Comparison of ENCODE assay signal across 8 cellular contexts in the genomic region with DNA sequence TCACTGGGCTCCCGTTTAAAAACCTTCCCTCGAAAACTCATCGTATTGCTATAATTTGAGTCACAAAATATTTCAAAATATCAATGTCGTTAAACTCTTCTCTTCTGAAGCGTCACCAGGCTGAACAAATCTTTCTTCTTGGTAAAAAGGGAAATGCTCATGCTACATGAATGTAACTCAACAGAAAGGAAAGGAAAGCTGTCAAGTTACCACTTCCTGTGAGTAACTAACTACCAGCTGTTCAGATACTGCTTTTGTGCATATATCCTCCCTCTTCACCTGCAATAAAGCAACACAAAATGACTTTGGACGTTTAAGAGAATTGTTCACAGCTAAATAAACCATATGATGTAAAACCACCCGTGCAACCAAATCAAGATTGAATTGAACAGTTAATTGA.
DNase-seq lines count a peak whose midpoint lies in the region; ATAC-seq and TF ChIP-seq lines count a peak whose summit lies in the region.

No MANE protein-coding gene starts in this region.

- H2BK5ac ChIP-seq in mesenchymal stem cell (ENCODE audit: low read depth, low read length, poor library complexity, severe bottlenecking) = no peak overlapping the region

- H3K18ac ChIP-seq in mesenchymal stem cell (ENCODE audit: low read depth in 1 of 2, low read length in 2 of 2) = peak overlapping the region in 1 of 2 experiments; percentile 33

- H3K4me1 Mint-ChIP-seq in CD8-positive, alpha-beta memory T cell = peaks cover 80 to 95% (median 94%) of the 10 kb centered on the region in 3 donors

- peaks cover 0 to 29% (median 8%) of the 10 kb centered on the region in 3 donors for H3K36me3 Mint-ChIP-seq in CD8-positive, alpha-beta memory T cell

- H3K4ac ChIP-seq in mesenchymal stem cell (ENCODE audit: low read depth in 1 of 2, low read length in 2 of 2) = no peak overlapping the region

- peak overlapping the region; percentile 65 for H3K4me3 ChIP-seq in CD8-positive, alpha-beta memory T cell (ENCODE audit: low read length)
- H3K4me3 ChIP-seq in WI38 (ENCODE audit: low read depth, low read length) (peak overlapping the region; percentile 58), mesenchymal stem cell (ENCODE audit: insufficient read depth in 1 of 2, low read depth in 1 of 2, low read length in 2 of 2) (no peak overlapping the region)

- H2AFZ ChIP-seq in mesenchymal stem cell (ENCODE audit: low read depth, low read length) = no peak overlapping the region

- no peak overlapping the region for H3K23ac ChIP-seq in mesenchymal stem cell (ENCODE audit: low read length in 2 of 2)

- TF ChIP-seq CTCF in WI38 (IDR thresholded peaks at IDR 0.05; ENCODE audit: low read depth, low read length) = no peak

- H3K36me3 ChIP-seq in CD8-positive, alpha-beta memory T cell (ENCODE audit: insufficient read depth, low read length) = no peaks in the 10 kb centered on the region
- peaks cover 0 to 25% of the 10 kb centered on the region in 2 experiments for H3K36me3 ChIP-seq in mesenchymal stem cell (ENCODE audit: control insufficient read depth in 1 of 2, insufficient read depth in 2 of 2, low read depth in 1 of 2, low read length in 2 of 2)

- H3K79me1 ChIP-seq in mesenchymal stem cell (replicated peaks; ENCODE audit: low read length, poor library complexity, severe bottlenecking) = peaks cover 10% of the 10 kb centered on the region

- no peaks in the 10 kb centered on the region for H3K9me3 Mint-ChIP-seq in CD8-positive, alpha-beta memory T cell

- no peaks in the 10 kb centered on the region for H3K27me3 ChIP-seq in CD8-positive, alpha-beta memory T cell (ENCODE audit: insufficient read depth, low read length, poor library complexity, severe bottlenecking)
- no peaks in the 10 kb centered on the region for H3K27me3 ChIP-seq in mesenchymal stem cell (ENCODE audit: control insufficient read depth in 1 of 2, insufficient read depth in 1 of 2, low read length in 2 of 2)

- H3K9ac ChIP-seq in mesenchymal stem cell (ENCODE audit: low read length) = no peak overlapping the region

- H3K4me3 Mint-ChIP-seq in CD8-positive, alpha-beta memory T cell = peak overlapping the region; percentile 87 to 93 (median 89)

- H3K4me1 ChIP-seq in CD8-positive, alpha-beta memory T cell (ENCODE audit: insufficient read depth, low read length) = peaks cover 74% of the 10 kb centered on the region
- peaks cover 5% of the 10 kb centered on the region for H3K4me1 ChIP-seq in mesenchymal stem cell (ENCODE audit: control insufficient read depth, insufficient read depth, low read depth, low read length)

- DNase-seq in CD8-positive, alpha-beta memory T cell = peak in 2 of 5 donors; percentile 53 to 77
- DNase-seq in mesenchymal stem cell (peak; percentile 73), superior temporal gyrus (ENCODE audit: extremely low spot score) (no peak), DMS114 treated with DMSO at 0.1 percent for 48 hours (lab: John Stamatoyannopoulos, UW; ENCODE audit: unreplicated experiment) (no peak), NCI-H1417 (lab: John Stamatoyannopoulos, UW) (no peak)

- H3K4me2 ChIP-seq in mesenchymal stem cell (ENCODE audit: low read length, poor library complexity, severe bottlenecking) = peak overlapping the region; percentile 7

- peak overlapping the region; percentile 22 for H3K27ac ChIP-seq in CD8-positive, alpha-beta memory T cell (ENCODE audit: low read depth, low read length)
- H3K27ac ChIP-seq in mesenchymal stem cell (ENCODE audit: low read length, poor library complexity, severe bottlenecking) = peak overlapping the region; percentile 66

- WGBS in mesenchymal stem cell = 16% methylated on average over 7 of the region's 7 CpGs

- no peak overlapping the region for H4K91ac ChIP-seq in mesenchymal stem cell (ENCODE audit: low read length)

- H3K27ac Mint-ChIP-seq in CD8-positive, alpha-beta memory T cell = peak overlapping the region; percentile 76 to 98 (median 92)

- H2BK15ac ChIP-seq in mesenchymal stem cell (ENCODE audit: low read depth, poor library complexity, severe bottlenecking) = no peak overlapping the region

- H2BK120ac ChIP-seq in mesenchymal stem cell (ENCODE audit: low read depth, low read length) = no peak overlapping the region

- ATAC-seq in GM19452 (IDR thresholded peaks at IDR 0.05; ENCODE audit: unreplicated experiment) (peak; percentile 73), HG03460 (IDR thresholded peaks at IDR 0.05; ENCODE audit: unreplicated experiment) (peak; percentile 70)

- CTCF ChIA-PET in CD8-positive, alpha-beta memory T cell (lab: Charles Lee) = interaction anchor here (1.1 kb wide), 1 partner anchor 10 kb away, joined by 3 read pairs; no protein-coding TSS in a partner anchor

- POLR2A ChIA-PET in CD8-positive, alpha-beta memory T cell (lab: Charles Lee) = interaction anchor here (1.0 kb wide), 1 partner anchor 92 kb away, joined by 4 read pairs; no protein-coding TSS in a partner anchor

- H2AK5ac ChIP-seq in mesenchymal stem cell (ENCODE audit: low read length, severe bottlenecking) = no peak overlapping the region

- H3K9me3 ChIP-seq in CD8-positive, alpha-beta memory T cell (ENCODE audit: low read length) = no peaks in the 10 kb centered on the region
- H3K9me3 ChIP-seq in mesenchymal stem cell (ENCODE audit: control insufficient read depth, low read length) = no peaks in the 10 kb centered on the region

- no peak overlapping the region for H3K14ac ChIP-seq in mesenchymal stem cell (ENCODE audit: low read length in 2 of 2)

- no peak overlapping the region for H4K8ac ChIP-seq in mesenchymal stem cell (ENCODE audit: low read length)

- peaks cover 0 to 1% of the 10 kb centered on the region in 2 donors for H3K27me3 Mint-ChIP-seq in CD8-positive, alpha-beta memory T cell

- H2BK12ac ChIP-seq in mesenchymal stem cell (ENCODE audit: low read length in 2 of 2) = no peak overlapping the region

Comparison
In these comparisons a context has a peak if more than half of its experiments do, and no peak if none do; other contexts are left out.
1. H3K4me3 ChIP-seq: peak in CD8-positive, alpha-beta memory T cell (single experiment) and WI38 (single experiment); none in mesenchymal stem cell (0 of 2).